In genomic region chr12:66398931-66399625, GRCh38 we compare ENCODE assay signal across 1 cellular context.
TF ChIP-seq lines count a peak whose summit lies in the region.

No MANE protein-coding gene starts in this region.

TF ChIP-seq in endothelial cell of umbilical vein, 7 proteins besides CTCF, POLR2A, EP300 and RAD21 (continued from another document):
- TF ChIP-seq MAX (IDR thresholded peaks at IDR 0.05; ENCODE audit: insufficient read depth, insufficient read length) = no peak
TF ChIP-seq in endothelial cell of umbilical vein: peak in this region for 1.
